In genomic region chr20:15091417-15092017, GRCh38 we compare ENCODE assay signal across 20 cellular contexts.
"Had no signal": no experiment of that assay in that cellular context is flagged by ENCODE, and none has a peak within 500 bp of the region (broad histone marks: within the 10 kb centered on the region; RNA-seq: fewer than 3 reads in every experiment).

No MANE protein-coding gene starts in this region.

- H3K36me3 ChIP-seq: gastroesophageal sphincter, right lobe of liver, suprapubic skin, thyroid gland had no signal

- H3K9ac ChIP-seq: parathyroid adenoma had no signal

- H3K9me3 ChIP-seq: gastroesophageal sphincter, psoas muscle, right lobe of liver, suprapubic skin, thyroid gland had no signal

- H3K4me3 Mint-ChIP-seq: immature natural killer cell; naive B cell; nephron; stimulated activated memory B cell treated with anti-CD40 and anti-IgM and Interleukin-4, amounts not matched to agents 10 μg/mL and 1 μg/mL and 100 μg/mL, for 72 hours; type B pancreatic cell had no signal

- H3K27ac Mint-ChIP-seq: immature natural killer cell; naive B cell; nephron; stimulated activated memory B cell treated with anti-CD40 and anti-IgM and Interleukin-4, amounts not matched to agents 10 μg/mL and 1 μg/mL and 100 μg/mL, for 72 hours; type B pancreatic cell had no signal

- H3K4me3 ChIP-seq: gastroesophageal sphincter, lung, psoas muscle, right lobe of liver, suprapubic skin, thyroid gland had no signal

- DNase-seq: effector memory CD4-positive, alpha-beta T cell; immature natural killer cell; left cardiac atrium; left ventricle myocardium superior; mesenchymal stem cell; midbrain; naive B cell; occipital lobe; psoas muscle; retina; right lobe of liver; stimulated activated CD4-positive, alpha-beta T cell treated with anti-CD3 and anti-CD28 coated beads, Interleukin-4, amount 100 ng/mL, for 24 hours; thyroid gland had no signal

- H3K27me3 Mint-ChIP-seq: naive B cell; stimulated activated memory B cell treated with anti-CD40 and anti-IgM and Interleukin-4, amounts not matched to agents 10 μg/mL and 1 μg/mL and 100 μg/mL, for 72 hours; type B pancreatic cell had no signal

- H3K4me1 ChIP-seq: gastroesophageal sphincter, parathyroid adenoma, psoas muscle, right lobe of liver, suprapubic skin had no signal

- H3K9me3 Mint-ChIP-seq: naive B cell; nephron; stimulated activated memory B cell treated with anti-CD40 and anti-IgM and Interleukin-4, amounts not matched to agents 10 μg/mL and 1 μg/mL and 100 μg/mL, for 72 hours; type B pancreatic cell had no signal

- H3K36me3 Mint-ChIP-seq: immature natural killer cell; naive B cell; stimulated activated memory B cell treated with anti-CD40 and anti-IgM and Interleukin-4, amounts not matched to agents 10 μg/mL and 1 μg/mL and 100 μg/mL, for 72 hours; type B pancreatic cell had no signal

- H3K27ac ChIP-seq: gastroesophageal sphincter, parathyroid adenoma, psoas muscle, right lobe of liver, suprapubic skin, thyroid gland had no signal

- H3K4me1 Mint-ChIP-seq: immature natural killer cell; naive B cell; nephron; stimulated activated memory B cell treated with anti-CD40 and anti-IgM and Interleukin-4, amounts not matched to agents 10 μg/mL and 1 μg/mL and 100 μg/mL, for 72 hours had no signal

- H3K27me3 ChIP-seq: gastroesophageal sphincter, right lobe of liver, suprapubic skin, thyroid gland had no signal
